Comparison of ENCODE assay signal across 9 cellular contexts in the genomic region with DNA sequence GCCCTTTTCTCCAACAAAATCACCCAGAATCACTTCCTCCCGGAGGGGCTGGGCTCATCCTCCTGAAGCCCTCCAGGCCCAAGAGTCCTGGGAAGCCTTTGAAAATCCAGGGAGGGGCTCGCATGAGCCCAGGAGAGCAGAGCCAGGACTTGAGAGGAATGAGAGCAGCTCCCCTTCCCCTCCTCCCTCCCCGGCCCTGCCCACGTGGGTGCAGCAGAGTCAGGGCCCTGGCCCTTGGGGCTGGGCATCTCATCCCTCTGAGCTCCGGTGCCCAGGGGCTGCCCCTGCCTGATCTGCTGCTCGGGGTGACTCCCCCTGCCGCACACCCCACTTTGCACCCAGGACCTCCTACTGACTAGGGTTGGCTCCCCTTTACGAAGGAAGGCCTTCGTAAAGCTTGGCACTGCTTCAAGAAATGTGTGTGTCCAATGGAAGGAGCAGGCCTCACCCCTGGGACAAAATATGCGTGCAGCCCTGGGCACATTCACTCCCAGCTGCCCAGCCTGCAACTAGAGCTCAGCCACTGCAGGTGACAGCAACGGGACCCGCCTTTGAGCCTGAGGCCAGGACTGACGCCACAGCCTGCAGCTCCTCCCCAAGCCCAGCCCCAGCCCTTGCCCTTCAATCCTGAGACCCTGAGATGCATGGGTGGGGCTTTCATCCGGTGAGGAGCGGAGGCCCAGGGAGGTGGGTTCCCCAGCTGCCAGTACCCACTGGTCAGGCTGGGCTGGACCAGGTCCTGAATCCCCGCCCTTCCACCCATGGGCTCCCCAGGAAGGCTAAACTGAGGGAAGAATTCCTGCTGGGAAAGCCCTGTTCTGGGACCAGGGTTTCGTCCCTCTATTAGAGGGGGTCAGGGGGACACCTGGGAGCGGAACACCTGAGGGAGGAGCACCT. TPM values are rescaled to one million over a fixed set of nuclear protein-coding genes. Genes with fewer than 3 reads are reported as not detected.
A peak's percentile ranks its signal among the peaks of the same experiment; 100 is the strongest.
DNase-seq lines count a peak whose midpoint lies in the region; ATAC-seq and TF ChIP-seq lines count a peak whose summit lies in the region.
"Had no signal": no experiment of that assay in that cellular context is flagged by ENCODE, and none has a peak within 500 bp of the region (broad histone marks: within the 10 kb centered on the region; RNA-seq: fewer than 3 reads in every experiment).

No MANE protein-coding gene starts in this region.

- no peak for TF ChIP-seq POLR2A in HCT116 (IDR thresholded peaks at IDR 0.05; ENCODE audit: borderline replicate concordance, extremely low read depth, insufficient read depth, insufficient read length)
- TF ChIP-seq POLR2A in heart left ventricle (IDR thresholded peaks at IDR 0.05), result no peak
- TF ChIP-seq POLR2A in ovary (IDR thresholded peaks at IDR 0.05), result no peak

- ATAC-seq in HCT116 (peak; percentile 82), heart left ventricle (peak in 3 of 4 donors; percentile 35 to 50 (median 35)), HG03378 (IDR thresholded peaks at IDR 0.05; ENCODE audit: unreplicated experiment) (no peak)
- ATAC-seq: natural killer cell had no signal

- no peak for TF ChIP-seq EP300 in ovary (IDR thresholded peaks at IDR 0.05)

- in situ Hi-C loops in brain microvascular endothelial cell (cut with HindIII; ENCODE audit: low pct_ligation_motif_present, low sequenced_read_pairs), result no loop called here

- DNase-seq in HCT116 (ENCODE audit: low read depth, low spot score) (peak; percentile 49), NOMO-1 treated with DMSO at 0.1 percent for 48 hours (lab: John Stamatoyannopoulos, UW; ENCODE audit: unreplicated experiment) (peak; percentile 58), heart left ventricle (peak in 2 of 5 donors; percentile 69 to 72), NCI-H2171 (lab: John Stamatoyannopoulos, UW) (no peak), brain microvascular endothelial cell (no peak), ovary (no peak)
- DNase-seq: natural killer cell had no signal

- H3K36me3 ChIP-seq in HCT116 (ENCODE audit: control insufficient read depth in 1 of 2, insufficient read depth in 2 of 2, low read length in 2 of 2) (peaks cover 0 to 6% of the 10 kb centered on the region in 2 experiments; a peak in 1 of 4 replicates), heart left ventricle (peaks cover 0 to 6% (median 0%) of the 10 kb centered on the region in 9 donors), brain microvascular endothelial cell (replicated peaks) (no peaks in the 10 kb centered on the region), ovary (no peaks in the 10 kb centered on the region)

- peaks cover 33 to 42% of the 10 kb centered on the region in 2 experiments for H3K4me1 ChIP-seq in HCT116 (ENCODE audit: control insufficient read depth in 1 of 2, insufficient read depth in 2 of 2, low read length in 2 of 2)
- H3K4me1 ChIP-seq in heart left ventricle, result peaks cover 0 to 77% (median 46%) of the 10 kb centered on the region in 12 donors
- H3K4me1 ChIP-seq in ovary (ENCODE audit: insufficient read depth), result peaks cover 20% of the 10 kb centered on the region

- no peaks in the 10 kb centered on the region for H3K9me2 ChIP-seq in HCT116 (ENCODE audit: insufficient read depth)

- H3K27ac ChIP-seq in HCT116 (ENCODE audit: low read depth, low read length) (peak overlapping the region; percentile 66), heart left ventricle (peak overlapping the region in 8 of 12 donors; percentile 10 to 94 (median 56)), skin epidermis (peak overlapping the region in 17 of 21 experiments; percentile 11 to 91 (median 60)), brain microvascular endothelial cell (no peak overlapping the region), ovary (no peak overlapping the region)

- H3K9me3 ChIP-seq in HCT116 (ENCODE audit: control insufficient read depth in 1 of 2, insufficient read depth in 1 of 2, low read depth in 1 of 2, low read length in 2 of 2) (no peaks in the 10 kb centered on the region), heart left ventricle (no peaks in the 10 kb centered on the region), ovary (no peaks in the 10 kb centered on the region)

- H3K4me2 ChIP-seq in HCT116 (ENCODE audit: low read length), result peak overlapping the region; percentile 60

- peaks cover 12% of the 10 kb centered on the region; the same call in 1 of the 2 replicates for H3K79me2 ChIP-seq in HCT116 (ENCODE audit: insufficient read depth, low read length)

- POLR2A ChIA-PET in HCT116 (lab: Charles Lee), result interaction anchor here (1.2 kb wide), 1 partner anchor 9 kb away, joined by 10 read pairs; no protein-coding TSS in a partner anchor

- H4K20me1 ChIP-seq in HCT116 (ENCODE audit: insufficient read depth), result no peaks in the 10 kb centered on the region

- no peak for TF ChIP-seq CTCF in HCT116 (IDR thresholded peaks at IDR 0.05 in 2 of 3, conservative IDR thresholded peaks at IDR 0.05 in 1 of 3; ENCODE audit: borderline replicate concordance in 1 of 3, insufficient read depth in 1 of 3, low read depth in 2 of 3, low read length in 2 of 3)
- no peak for TF ChIP-seq CTCF in heart left ventricle (IDR thresholded peaks at IDR 0.05)
- TF ChIP-seq CTCF in brain microvascular endothelial cell (IDR thresholded peaks at IDR 0.05; ENCODE audit: low read depth, low read length, missing control alignments), result no peak
- TF ChIP-seq CTCF in ovary (IDR thresholded peaks at IDR 0.05), result no peak

- H3K4me3 ChIP-seq in HCT116 (replicated peaks in 1 of 2; ENCODE audit: low read depth in 1 of 2, low read length in 2 of 2), result no peak overlapping the region
- no peak overlapping the region for H3K4me3 ChIP-seq in heart left ventricle
- H3K4me3 ChIP-seq in skin epidermis, result no peak overlapping the region
- no peak overlapping the region for H3K4me3 ChIP-seq in brain microvascular endothelial cell (ENCODE audit: low read depth, low read length)
- H3K4me3 ChIP-seq in ovary, result no peak overlapping the region

- 29 to 61% (median 52%) methylated on average over 6 to 18 of the region's 18 CpGs for WGBS in heart left ventricle, 4 donors
- 66 to 69% (median 67%) methylated on average over 15 to 18 of the region's 18 CpGs for WGBS in ovary, 3 donors

- TF ChIP-seq RAD21 in HCT116 (IDR thresholded peaks at IDR 0.05; ENCODE audit: low read depth), result no peak

- peak overlapping the region; percentile 39; the same call in 1 of the 2 replicates for H3K9ac ChIP-seq in HCT116 (ENCODE audit: low read length)

- BruUV-seq in HCT116 (replicated peaks; lab: Mats Ljungman, UMichigan), result no TSS peak

- no peak overlapping the region for H2AFZ ChIP-seq in HCT116 (ENCODE audit: low read depth, low read length, poor library complexity, severe bottlenecking)

- H3K27me3 ChIP-seq in HCT116 (ENCODE audit: insufficient read depth, low read length) (no peaks in the 10 kb centered on the region), heart left ventricle (no peaks in the 10 kb centered on the region), brain microvascular endothelial cell (replicated peaks) (no peaks in the 10 kb centered on the region), ovary (no peaks in the 10 kb centered on the region)

- intact Hi-C loops in HCT116 (cut with micrococcal nuclease), result no loop called here
- intact Hi-C loops in heart left ventricle (cut with DNase I), result no loop called here
- intact Hi-C loops in ovary (cut with DNase I), result no loop called here

- CTCF ChIA-PET in HCT116 (lab: Charles Lee), result no interaction called here

- RAD21 ChIA-PET in HCT116 (lab: Charles Lee; ENCODE audit: low non-redundant PET in 1 of 2, low total read pairs in 2 of 2, uncharacterized antibody in 2 of 2, unreplicated experiment in 2 of 2), result no interaction called here

TF ChIP-seq in HCT116, 20 proteins besides CTCF, POLR2A, EP300 and RAD21 (continues in another document):
- TF ChIP-seq ELF1 (IDR thresholded peaks at IDR 0.05; ENCODE audit: borderline replicate concordance, low read depth) (no peak), CEBPB (IDR thresholded peaks at IDR 0.05; ENCODE audit: low read depth) (no peak), EZH2 (IDR thresholded peaks at IDR 0.05) (no peak), CBX3 (IDR thresholded peaks at IDR 0.05; ENCODE audit: low read depth) (no peak), SRF (IDR thresholded peaks at IDR 0.05; ENCODE audit: low read depth) (no peak), JUND (IDR thresholded peaks at IDR 0.05) (no peak), YY1 (IDR thresholded peaks at IDR 0.05; ENCODE audit: extremely low read depth, insufficient replicate concordance, low read depth, low read length) (no peak), POLR2AphosphoS5 (IDR thresholded peaks at IDR 0.05; ENCODE audit: low read depth, low read length) (0 out of 2 replicates have a peak, but pooled peaks have one; percentile 16), SP1 (IDR thresholded peaks at IDR 0.05; ENCODE audit: low read depth) (peak; percentile 37)
- TF ChIP-seq, protein P1, sequence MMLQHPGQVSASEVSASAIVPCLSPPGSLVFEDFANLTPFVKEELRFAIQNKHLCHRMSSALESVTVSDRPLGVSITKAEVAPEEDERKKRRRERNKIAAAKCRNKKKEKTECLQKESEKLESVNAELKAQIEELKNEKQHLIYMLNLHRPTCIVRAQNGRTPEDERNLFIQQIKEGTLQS (IDR thresholded peaks at IDR 0.05), result no peak
- TF ChIP-seq, protein P2, sequence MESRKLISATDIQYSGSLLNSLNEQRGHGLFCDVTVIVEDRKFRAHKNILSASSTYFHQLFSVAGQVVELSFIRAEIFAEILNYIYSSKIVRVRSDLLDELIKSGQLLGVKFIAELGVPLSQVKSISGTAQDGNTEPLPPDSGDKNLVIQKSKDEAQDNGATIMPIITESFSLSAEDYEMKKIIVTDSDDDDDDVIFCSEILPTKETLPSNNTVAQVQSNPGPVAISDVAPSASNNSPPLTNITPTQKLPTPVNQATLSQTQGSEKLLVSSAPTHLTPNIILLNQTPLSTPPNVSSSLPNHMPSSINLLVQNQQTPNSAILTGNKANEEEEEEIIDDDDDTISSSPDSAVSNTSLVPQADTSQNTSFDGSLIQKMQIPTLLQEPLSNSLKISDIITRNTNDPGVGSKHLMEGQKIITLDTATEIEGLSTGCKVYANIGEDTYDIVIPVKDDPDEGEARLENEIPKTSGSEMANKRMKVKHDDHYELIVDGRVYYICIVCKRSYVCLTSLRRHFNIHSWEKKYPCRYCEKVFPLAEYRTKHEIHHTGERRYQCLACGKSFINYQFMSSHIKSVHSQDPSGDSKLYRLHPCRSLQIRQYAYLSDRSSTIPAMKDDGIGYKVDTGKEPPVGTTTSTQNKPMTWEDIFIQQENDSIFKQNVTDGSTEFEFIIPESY (IDR thresholded peaks at IDR 0.05; ENCODE audit: extremely low read depth, insufficient replicate concordance, low read length), result no peak

RNA-seq across cellular contexts. Expression of a gene that starts 21.8 kb away (rescaled TPM):
- total RNA-seq in HCT116 (2021; ENCODE audit: unreplicated experiment) (13.9 TPM), heart left ventricle (10 to 100 TPM; 10.5 to 23.5 (median 15.3) TPM), ovary (10 to 100 TPM in 6 of 7 donors, 1 to 10 TPM in 1; 7.3 to 26.0 (median 17.6) TPM)
- polyA plus RNA-seq in HCT116 (2012), result 7.3 and 7.9 TPM in 2 replicates
- polyA plus RNA-seq in heart left ventricle (10 to 100 TPM; 13.8 to 19.7 TPM), ovary (1 to 10 TPM; 1.1 to 8.5 TPM)

Comparison
In these comparisons a context has a peak if more than half of its experiments do, and no peak if none do; other contexts are left out.
1. DNase-seq: peak in HCT116 (single experiment) and NOMO-1 treated with DMSO at 0.1 percent for 48 hours (single experiment); none in NCI-H2171 (single experiment), brain microvascular endothelial cell (single experiment) and ovary (0 of 5).
2. H3K27ac ChIP-seq: peak in HCT116 (single experiment), heart left ventricle (8 of 12) and skin epidermis (17 of 21); none in brain microvascular endothelial cell (single experiment) and ovary (0 of 2).